ENCODE assay signal across 11 cellular contexts in the genomic region with DNA sequence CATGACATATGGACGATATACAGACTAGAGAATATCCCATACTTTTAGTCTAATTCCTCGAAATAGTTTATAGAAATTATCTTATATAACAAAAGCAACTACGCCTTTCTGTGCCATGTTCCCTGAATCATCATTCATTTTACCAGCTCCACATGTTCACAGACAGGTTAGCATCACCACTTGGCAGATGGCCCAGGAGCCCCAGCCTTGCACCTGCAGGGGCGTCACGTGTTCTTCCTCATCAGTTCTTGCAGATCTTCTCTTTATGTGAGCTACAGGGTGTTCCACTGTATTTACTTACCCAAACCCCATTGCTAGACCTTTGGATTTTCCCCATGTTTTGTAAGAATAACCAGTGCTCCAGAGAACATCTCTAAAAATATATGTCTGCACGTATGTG.
DNase-seq lines count a peak whose midpoint lies in the region; ATAC-seq lines count a peak whose summit lies in the region.
"Had no signal": no experiment of that assay in that cellular context is flagged by ENCODE, and none has a peak within 500 bp of the region (broad histone marks: within the 10 kb centered on the region; RNA-seq: fewer than 3 reads in every experiment).

No MANE protein-coding gene starts in this region.

- peak; percentile 90 for DNase-seq in DMS53 (lab: John Stamatoyannopoulos, UW)
- peak; percentile 97 for DNase-seq in NCI-H1105 (lab: John Stamatoyannopoulos, UW)
- DNase-seq in NCI-H774 (lab: John Stamatoyannopoulos, UW) = peak; percentile 76
- peak; percentile 52 to 94 (median 80) for DNase-seq in head of caudate nucleus
- no peak for DNase-seq in NCI-H1930 (lab: John Stamatoyannopoulos, UW)
- no peak for DNase-seq in central memory CD4-positive, alpha-beta T cell
- DNase-seq: activated CD8-positive, alpha-beta memory T cell treated with anti-CD3 and anti-CD28 coated beads for 24 hours; amniotic stem cell; SK-N-SH had no signal

- no peak for ATAC-seq in GM18502 (IDR thresholded peaks at IDR 0.05; ENCODE audit: poor library complexity, unreplicated experiment)
- no peak for ATAC-seq in HG03175 (IDR thresholded peaks at IDR 0.05; ENCODE audit: unreplicated experiment)

- intact Hi-C loops in head of caudate nucleus (cut with DNase I) = no loop called here

Comparison
In these comparisons a context has a peak if more than half of its experiments do, and no peak if none do; other contexts are left out.
1. DNase-seq: peak in DMS53 (single experiment), NCI-H1105 (single experiment), NCI-H774 (single experiment) and head of caudate nucleus (42 of 42); none in NCI-H1930 (0 of 2) and central memory CD4-positive, alpha-beta T cell (single experiment).